In genomic region chr6:121965739-121966138, GRCh38 we compare ENCODE assay signal across 16 cellular contexts.
DNase-seq lines count a peak whose midpoint lies in the region; ATAC-seq and TF ChIP-seq lines count a peak whose summit lies in the region.
"Had no signal": no experiment of that assay in that cellular context is flagged by ENCODE, and none has a peak within 500 bp of the region (broad histone marks: within the 10 kb centered on the region; RNA-seq: fewer than 3 reads in every experiment).

No MANE protein-coding gene starts in this region.

- TF ChIP-seq CTCF in AG10803 (conservative IDR thresholded peaks at IDR 0.05; ENCODE audit: low read length) (no peak), fibroblast of the aortic adventitia (IDR thresholded peaks at IDR 0.05; ENCODE audit: insufficient read depth, low read length) (no peak), gastrocnemius medialis (IDR thresholded peaks at IDR 0.05 in 4 of 5, conservative IDR thresholded peaks at IDR 0.05 in 1 of 5) (no peak), progenitor cell of endocrine pancreas (IDR thresholded peaks at IDR 0.05; ENCODE audit: unreplicated experiment) (no peak)

- intact Hi-C loops in gastrocnemius medialis (cut with DNase I; ENCODE audit: low total_unique reads) = no loop called here

- H3K36me3 Mint-ChIP-seq in progenitor cell of endocrine pancreas (ENCODE audit: insufficient read depth) = no peaks in the 10 kb centered on the region
- H3K36me3 Mint-ChIP-seq: CD14-positive monocyte had no signal

- H3K27me3 Mint-ChIP-seq in progenitor cell of endocrine pancreas = no peaks in the 10 kb centered on the region

- in situ Hi-C loops in gastrocnemius medialis (cut with MboI; ENCODE audit: low sequenced_read_pairs in 4 of 4) = no loop called here

- TF ChIP-seq POLR2A in gastrocnemius medialis (IDR thresholded peaks at IDR 0.05) = no peak

- peaks cover 4% of the 10 kb centered on the region for H3K4me1 Mint-ChIP-seq in progenitor cell of endocrine pancreas (ENCODE audit: low read depth)
- H3K4me1 Mint-ChIP-seq: CD14-positive monocyte had no signal

- no peaks in the 10 kb centered on the region for H3K9me3 ChIP-seq in MG63
- no peaks in the 10 kb centered on the region for H3K9me3 ChIP-seq in gastrocnemius medialis
- H3K9me3 ChIP-seq in SJCRH30 (replicated peaks) = no peaks in the 10 kb centered on the region
- H3K9me3 ChIP-seq: HAP-1 had no signal

- H3K4me3 ChIP-seq in AG10803 (ENCODE audit: low read length) (no peak overlapping the region), MG63 (no peak overlapping the region), fibroblast of the aortic adventitia (ENCODE audit: low read depth, low read length) (no peak overlapping the region), gastrocnemius medialis (no peak overlapping the region), SJCRH30 (no peak overlapping the region)
- H3K4me3 ChIP-seq: HAP-1 had no signal

- no peaks in the 10 kb centered on the region for H3K36me3 ChIP-seq in MG63
- H3K36me3 ChIP-seq in gastrocnemius medialis = no peaks in the 10 kb centered on the region
- no peaks in the 10 kb centered on the region for H3K36me3 ChIP-seq in SJCRH30
- H3K36me3 ChIP-seq: HAP-1 had no signal

- peak; percentile 56 to 62 for ATAC-seq in gastrocnemius medialis
- ATAC-seq: Panc1 had no signal

- H3K4me1 ChIP-seq in gastrocnemius medialis (no peaks in the 10 kb centered on the region), SJCRH30 (no peaks in the 10 kb centered on the region)
- H3K4me1 ChIP-seq: HAP-1 had no signal

- no peak overlapping the region for H3K27ac ChIP-seq in gastrocnemius medialis
- no peak overlapping the region for H3K27ac ChIP-seq in SJCRH30

- H3K9me3 Mint-ChIP-seq in progenitor cell of endocrine pancreas (ENCODE audit: low read depth) = no peaks in the 10 kb centered on the region

- DNase-seq in AG10803 (ENCODE audit: low read depth) = peak; percentile 97
- peak; percentile 62 for DNase-seq in MG63
- peak; percentile 31 for DNase-seq in fibroblast of the aortic adventitia (ENCODE audit: low read depth)
- DNase-seq in gastrocnemius medialis = peak; percentile 15 to 69
- no peak for DNase-seq in SJCRH30
- DNase-seq in progenitor cell of endocrine pancreas (ENCODE audit: low spot score, unreplicated experiment) = no peak
- DNase-seq in superior temporal gyrus (ENCODE audit: extremely low spot score) = no peak
- DNase-seq: DMS79, Kasumi-1, MM.1S, NCI-H1092, NCI-H1436 treated with DMSO at 0.1 percent for 48 hours, NCI-H2081 had no signal

- no peak overlapping the region for H3K27ac Mint-ChIP-seq in progenitor cell of endocrine pancreas
- H3K27ac Mint-ChIP-seq: CD14-positive monocyte had no signal

- H3K27me3 ChIP-seq in MG63 (no peaks in the 10 kb centered on the region), gastrocnemius medialis (no peaks in the 10 kb centered on the region), SJCRH30 (no peaks in the 10 kb centered on the region)

- H3K4me3 Mint-ChIP-seq in progenitor cell of endocrine pancreas (ENCODE audit: low read depth) = no peak overlapping the region
- H3K4me3 Mint-ChIP-seq: CD14-positive monocyte had no signal

Comparison
In these comparisons a context has a peak if more than half of its experiments do, and no peak if none do; other contexts are left out.
1. DNase-seq: peak in AG10803 (single experiment), MG63 (single experiment), fibroblast of the aortic adventitia (single experiment) and gastrocnemius medialis (2 of 2); none in SJCRH30 (0 of 2), progenitor cell of endocrine pancreas (single experiment) and superior temporal gyrus (single experiment).